ENCODE assay signal across 1 cellular context in genomic region chr17:8121531-8122390, GRCh38.
A peak's percentile ranks its signal among the peaks of the same experiment; 100 is the strongest.
TF ChIP-seq lines count a peak whose summit lies in the region.

No MANE protein-coding gene starts in this region.

TF ChIP-seq in HepG2, 621 proteins besides CTCF, POLR2A, EP300 and RAD21 (continued from another document and continues in another):
- TF ChIP-seq MXD3 (CRISPR knock-in tag; IDR thresholded peaks at IDR 0.05) (0 out of 2 replicates have a peak, but pooled peaks have one; percentile 49), KDM5B (CRISPR knock-in tag; IDR thresholded peaks at IDR 0.05; ENCODE audit: borderline replicate concordance) (peak; percentile 63; the same call in 1 of the 2 replicates), KAT8 (CRISPR knock-in tag; IDR thresholded peaks at IDR 0.05) (peak; percentile 35; the same call in 1 of the 2 replicates), WIZ (CRISPR knock-in tag; IDR thresholded peaks at IDR 0.05) (no peak), ZNF34 (CRISPR knock-in tag; IDR thresholded peaks at IDR 0.05; ENCODE audit: borderline replicate concordance) (no peak), ZNF687 (CRISPR knock-in tag; IDR thresholded peaks at IDR 0.05) (peak; percentile 79), KIAA2018 (CRISPR knock-in tag; IDR thresholded peaks at IDR 0.05; ENCODE audit: borderline replicate concordance) (no peak), TFDP2 (CRISPR knock-in tag; IDR thresholded peaks at IDR 0.05) (peak; percentile 58; the same call in 1 of the 2 replicates), ZNF773 (CRISPR knock-in tag; IDR thresholded peaks at IDR 0.05; ENCODE audit: borderline replicate concordance) (no peak), ZNF672 (CRISPR knock-in tag; IDR thresholded peaks at IDR 0.05) (0 out of 2 replicates have a peak, but pooled peaks have one; percentile 41), FOXO1 (CRISPR knock-in tag; IDR thresholded peaks at IDR 0.05) (peak; percentile 25), ZNF746 (CRISPR knock-in tag; IDR thresholded peaks at IDR 0.05) (no peak), MXD1 (CRISPR knock-in tag; IDR thresholded peaks at IDR 0.05) (0 out of 2 replicates have a peak, but pooled peaks have one; percentile 20), TBX2 (CRISPR knock-in tag; IDR thresholded peaks at IDR 0.05; ENCODE audit: borderline replicate concordance) (0 out of 2 replicates have a peak, but pooled peaks have one; percentile 24), HNRNPLL (IDR thresholded peaks at IDR 0.05; ENCODE audit: low read depth, low read length, poor library complexity, severe bottlenecking) (peak; percentile 56), PCBP1 (IDR thresholded peaks at IDR 0.05; ENCODE audit: borderline replicate concordance, low read depth, low read length) (no peak), ZNF446 (CRISPR knock-in tag; IDR thresholded peaks at IDR 0.05) (0 out of 2 replicates have a peak, but pooled peaks have one; percentile 53), ZNF124 (CRISPR knock-in tag; IDR thresholded peaks at IDR 0.05) (0 out of 2 replicates have a peak, but pooled peaks have one; percentile 27), TSC22D2 (CRISPR knock-in tag; IDR thresholded peaks at IDR 0.05; ENCODE audit: borderline replicate concordance) (no peak), KMT2A (CRISPR knock-in tag; IDR thresholded peaks at IDR 0.05) (peak; percentile 38; the same call in 1 of the 2 replicates), SAP130 (CRISPR knock-in tag; IDR thresholded peaks at IDR 0.05; ENCODE audit: low read depth) (peak; percentile 82), ZNF670 (CRISPR knock-in tag; IDR thresholded peaks at IDR 0.05; ENCODE audit: borderline replicate concordance) (no peak), ZBTB46 (CRISPR knock-in tag; IDR thresholded peaks at IDR 0.05; ENCODE audit: borderline replicate concordance) (no peak), CREB1 (IDR thresholded peaks at IDR 0.05) (no peak), CREB1 (CRISPR knock-in tag; IDR thresholded peaks at IDR 0.05) (no peak), ZFP90 (CRISPR knock-in tag; IDR thresholded peaks at IDR 0.05; ENCODE audit: borderline replicate concordance) (no peak), TOPORS (CRISPR knock-in tag; IDR thresholded peaks at IDR 0.05) (peak; percentile 39; the same call in 1 of the 2 replicates), HOXA5 (CRISPR knock-in tag; IDR thresholded peaks at IDR 0.05) (peak; percentile 43; the same call in 1 of the 2 replicates), MED1 (CRISPR knock-in tag; IDR thresholded peaks at IDR 0.05) (peak; percentile 41; the same call in 1 of the 2 replicates), KAT2B (IDR thresholded peaks at IDR 0.05; ENCODE audit: borderline replicate concordance, low read depth, low read length) (no peak), PCBP2 (optimal IDR thresholded peaks at IDR 0.05; ENCODE audit: low read depth, low read length, poor library complexity, severe bottlenecking) (no peak), ZNF274 (CRISPR knock-in tag; IDR thresholded peaks at IDR 0.05) (peak; percentile 72; the same call in 1 of the 2 replicates), ZNF878 (CRISPR knock-in tag; IDR thresholded peaks at IDR 0.05) (no peak), RXRA (CRISPR knock-in tag; IDR thresholded peaks at IDR 0.05) (0 out of 2 replicates have a peak, but pooled peaks have one; percentile 30), KDM1A (CRISPR knock-in tag; IDR thresholded peaks at IDR 0.05) (no peak), SYNCRIP (IDR thresholded peaks at IDR 0.05; ENCODE audit: insufficient read depth, low read depth, low read length) (no peak), SMAD9 (CRISPR knock-in tag; IDR thresholded peaks at IDR 0.05) (no peak), SALL2 (CRISPR knock-in tag; IDR thresholded peaks at IDR 0.05) (0 out of 2 replicates have a peak, but pooled peaks have one; percentile 54), ETV6 (CRISPR knock-in tag; conservative IDR thresholded peaks at IDR 0.05) (no peak; the same call in 1 of the 2 replicates), ZNF362 (CRISPR knock-in tag; IDR thresholded peaks at IDR 0.05; ENCODE audit: borderline replicate concordance) (no peak; the same call in 1 of the 2 replicates), ZBTB42 (CRISPR knock-in tag; IDR thresholded peaks at IDR 0.05) (peak; percentile 67; the same call in 1 of the 2 replicates), ZBTB38 (CRISPR knock-in tag; IDR thresholded peaks at IDR 0.05) (peak; percentile 69), ZBTB7B (CRISPR knock-in tag; IDR thresholded peaks at IDR 0.05) (0 out of 2 replicates have a peak, but pooled peaks have one; percentile 40), ARNT2 (CRISPR knock-in tag; IDR thresholded peaks at IDR 0.05; ENCODE audit: low read depth) (peak; percentile 29; the same call in 1 of the 2 replicates), ZNF333 (CRISPR knock-in tag; IDR thresholded peaks at IDR 0.05; ENCODE audit: borderline replicate concordance) (no peak), HOXA3 (CRISPR knock-in tag; IDR thresholded peaks at IDR 0.05) (no peak), FOSL1 (CRISPR knock-in tag; IDR thresholded peaks at IDR 0.05; ENCODE audit: borderline replicate concordance) (no peak)
